In the genomic region with DNA sequence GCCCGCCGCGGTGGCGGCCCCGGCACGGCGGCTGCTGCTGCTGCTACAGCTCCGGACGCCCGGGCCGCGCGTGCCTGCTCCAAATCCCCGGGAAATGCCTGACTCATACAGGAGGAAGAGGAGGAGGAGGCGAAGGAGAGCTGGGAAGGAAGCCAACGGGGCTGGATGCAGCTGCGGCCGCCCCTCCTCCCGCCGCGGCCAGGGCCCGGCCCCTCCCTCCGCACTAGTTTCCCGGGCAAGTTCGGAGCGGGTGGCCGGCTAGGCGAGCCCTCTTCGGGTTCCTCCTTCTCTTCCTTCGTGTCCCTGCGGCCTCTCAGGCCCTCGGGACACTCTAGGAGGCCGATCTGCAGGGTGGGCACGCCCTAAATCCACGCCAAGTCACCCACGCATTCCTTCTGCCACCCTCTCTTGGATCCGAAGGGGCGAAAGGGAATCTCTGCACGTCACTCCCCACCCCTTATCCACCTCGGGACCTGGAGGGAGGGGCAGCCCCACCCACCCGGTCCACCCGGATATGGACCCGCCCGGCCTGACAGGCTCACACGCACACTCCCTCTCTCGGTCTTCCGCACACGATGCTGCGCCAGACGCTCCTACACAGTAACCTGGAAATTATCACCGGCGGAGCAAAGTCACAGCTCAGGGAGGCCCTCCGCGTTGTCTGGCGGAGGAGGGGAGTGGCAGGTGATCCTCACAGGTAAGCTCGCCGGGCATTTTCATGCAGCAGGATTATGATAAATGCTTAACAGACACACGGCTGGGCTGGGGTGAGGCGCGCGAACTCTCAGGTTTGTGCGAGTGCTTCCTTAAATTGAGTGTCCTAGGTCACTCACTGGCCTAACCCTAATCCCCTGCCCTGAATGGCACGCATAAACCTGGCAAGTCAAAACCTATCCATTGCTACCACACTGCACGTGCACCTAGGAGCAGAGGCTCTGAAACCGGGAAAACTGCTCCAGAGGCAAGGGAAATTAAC, we compare ENCODE assay signal across 8 cellular contexts. TPM values are rescaled to one million over a fixed set of nuclear protein-coding genes. Genes with fewer than 3 reads are reported as not detected.
A peak's percentile ranks its signal among the peaks of the same experiment; 100 is the strongest.
DNase-seq lines count a peak whose midpoint lies in the region; ATAC-seq and TF ChIP-seq lines count a peak whose summit lies in the region.

A gene with protein sequence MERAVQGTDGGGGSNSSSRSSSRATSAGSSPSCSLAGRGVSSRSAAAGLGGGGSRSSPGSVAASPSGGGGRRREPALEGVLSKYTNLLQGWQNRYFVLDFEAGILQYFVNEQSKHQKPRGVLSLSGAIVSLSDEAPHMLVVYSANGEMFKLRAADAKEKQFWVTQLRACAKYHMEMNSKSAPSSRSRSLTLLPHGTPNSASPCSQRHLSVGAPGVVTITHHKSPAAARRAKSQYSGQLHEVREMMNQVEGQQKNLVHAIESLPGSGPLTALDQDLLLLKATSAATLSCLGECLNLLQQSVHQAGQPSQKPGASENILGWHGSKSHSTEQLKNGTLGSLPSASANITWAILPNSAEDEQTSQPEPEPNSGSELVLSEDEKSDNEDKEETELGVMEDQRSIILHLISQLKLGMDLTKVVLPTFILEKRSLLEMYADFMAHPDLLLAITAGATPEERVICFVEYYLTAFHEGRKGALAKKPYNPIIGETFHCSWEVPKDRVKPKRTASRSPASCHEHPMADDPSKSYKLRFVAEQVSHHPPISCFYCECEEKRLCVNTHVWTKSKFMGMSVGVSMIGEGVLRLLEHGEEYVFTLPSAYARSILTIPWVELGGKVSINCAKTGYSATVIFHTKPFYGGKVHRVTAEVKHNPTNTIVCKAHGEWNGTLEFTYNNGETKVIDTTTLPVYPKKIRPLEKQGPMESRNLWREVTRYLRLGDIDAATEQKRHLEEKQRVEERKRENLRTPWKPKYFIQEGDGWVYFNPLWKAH (minus strand): TSS at position 57 of the 976 bp plus-strand sequence. CDS start 83 bp downstream, outside the sequence.
ZNF860 (plus strand) TSS at position 545 of the 976 bp plus-strand sequence. CDS start 7,330 bp downstream, outside the sequence.

- WGBS in liver, result 6% methylated on average over 65 of the region's 65 CpGs

- H3K4me3 ChIP-seq in BE2C (ENCODE audit: low read depth, low read length), result peak within 1 kb of the TSS; percentile 42
- peak within 1 kb of the TSS; percentile 79 for H3K4me3 ChIP-seq in WI38 (ENCODE audit: low read depth, low read length)
- peak within 1 kb of the TSS; percentile 50 to 57 (median 54) for H3K4me3 ChIP-seq in liver (ENCODE audit: low read depth in 1 of 3, low read length in 3 of 3)

- TF ChIP-seq CTCF in BE2C (IDR thresholded peaks at IDR 0.05; ENCODE audit: low read depth, low read length) (no peak), WI38 (IDR thresholded peaks at IDR 0.05; ENCODE audit: low read depth, low read length) (no peak), liver (IDR thresholded peaks at IDR 0.05; ENCODE audit: low read depth, low read length, missing input control) (no peak)

- H3K4me1 ChIP-seq in BE2C, result no peaks in the 10 kb centered on the region
- peaks cover 0 to 20% (median 11%) of the 10 kb centered on the region in 4 donors for H3K4me1 ChIP-seq in liver (ENCODE audit: control insufficient read depth in 4 of 4, insufficient read depth in 4 of 4, low read length in 3 of 4)

- H3K9ac ChIP-seq in liver (ENCODE audit: low read depth in 1 of 2, low read length in 2 of 2), result no peak within 1 kb of the TSS

- TF ChIP-seq RAD21 in liver (IDR thresholded peaks at IDR 0.05), result no peak

- H3K9me3 ChIP-seq in BE2C (no peaks in the 10 kb centered on the region), liver (ENCODE audit: control insufficient read depth in 4 of 4, low read length in 3 of 4) (no peaks in the 10 kb centered on the region)

- no peaks in the 10 kb centered on the region for H3K36me3 ChIP-seq in BE2C
- no peaks in the 10 kb centered on the region for H3K36me3 ChIP-seq in liver (ENCODE audit: control insufficient read depth in 4 of 4, insufficient read depth in 3 of 4, low read depth in 1 of 4, low read length in 3 of 4)

- DNase-seq in BE2C (peak; percentile 16), NAMALWA (ENCODE audit: low spot score) (peak; percentile 55), ecto neural progenitor cell (ENCODE audit: low spot score) (peak; percentile 64), AML-193 (lab: John Stamatoyannopoulos, UW) (no peak)
- DNase-seq in stimulated activated CD4-positive, alpha-beta T cell treated with anti-CD3 and anti-CD28 coated beads, Interleukin-4, amount 100 ng/mL, for 24 hours, result peak; percentile 20

- peak; percentile 27 for ATAC-seq in GM19467 (IDR thresholded peaks at IDR 0.05; ENCODE audit: unreplicated experiment)

- peak within 1 kb of the TSS; percentile 20 to 65 for H3K27ac ChIP-seq in liver (ENCODE audit: low read depth in 1 of 2, low read length in 2 of 2)

- H3K27me3 ChIP-seq in BE2C (peaks cover 19% of the 10 kb centered on the region), liver (ENCODE audit: control insufficient read depth in 4 of 4, insufficient read depth in 4 of 4, low read length in 3 of 4) (peaks cover 0 to 15% (median 3%) of the 10 kb centered on the region in 4 donors)

TF ChIP-seq in liver, 16 proteins besides CTCF, POLR2A, EP300 and RAD21:
- no peak for TF ChIP-seq SP1 (IDR thresholded peaks at IDR 0.05)
- TF ChIP-seq, protein P1, sequence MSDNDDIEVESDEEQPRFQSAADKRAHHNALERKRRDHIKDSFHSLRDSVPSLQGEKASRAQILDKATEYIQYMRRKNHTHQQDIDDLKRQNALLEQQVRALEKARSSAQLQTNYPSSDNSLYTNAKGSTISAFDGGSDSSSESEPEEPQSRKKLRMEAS (IDR thresholded peaks at IDR 0.05), result no peak
- TF ChIP-seq JUND (IDR thresholded peaks at IDR 0.05), result peak in 1 of 2 donors; percentile 63

RNA-seq across cellular contexts. Expression of the first gene that starts in this region (rescaled TPM):
- not detected for polyA plus RNA-seq in BE2C (2012; ENCODE audit: insufficient read depth, insufficient read length, low read depth)
- total RNA-seq in liver, result 1 to 10 TPM in 1 of 2 donors, under 1 TPM in 1; 0.75 to 4.0 TPM
- 1 to 10 TPM; 1.4 to 1.9 TPM for polyA plus RNA-seq in liver

RNA-seq across cellular contexts. Expression of gene ZNF860, which starts in this region (rescaled TPM):
- not detected for polyA plus RNA-seq in BE2C (2012; ENCODE audit: insufficient read depth, insufficient read length, low read depth)
- under 1 TPM; 0.17 to 0.42 TPM for total RNA-seq in liver
- polyA plus RNA-seq in liver, result under 1 TPM in 1 of 2 donors, not detected in 1; 0.10 TPM

Comparison
In these comparisons a context has a peak if more than half of its experiments do, and no peak if none do; other contexts are left out.
1. DNase-seq: peak in BE2C (single experiment), NAMALWA (single experiment), ecto neural progenitor cell (single experiment) and stimulated activated CD4-positive, alpha-beta T cell treated with anti-CD3 and anti-CD28 coated beads, Interleukin-4, amount 100 ng/mL, for 24 hours (single experiment); none in AML-193 (0 of 2).
2. Peak in every context shown above with its lines, with median percentiles within 50 percentile points of each other: H3K4me3 ChIP-seq.